ENCODE assay signal across 6 cellular contexts in the genomic region with DNA sequence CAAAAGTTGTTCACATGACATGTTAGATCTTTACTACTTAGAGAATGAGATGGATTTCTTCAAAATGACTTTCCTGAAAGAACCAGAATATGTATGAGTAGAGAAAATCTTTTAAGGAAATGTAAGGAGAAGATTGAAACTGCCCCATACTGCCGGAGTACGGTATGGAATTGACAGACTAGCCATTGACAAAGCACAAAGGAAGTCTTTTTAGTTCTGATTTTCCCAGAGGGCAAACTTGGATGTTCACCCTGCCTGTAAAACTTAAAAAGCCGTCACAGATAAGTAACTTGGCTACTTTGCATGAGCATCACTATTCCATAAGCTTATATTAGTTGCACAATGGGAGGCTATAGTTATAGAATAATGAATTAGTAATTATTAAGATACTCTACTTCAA.
"Had no signal": no experiment of that assay in that cellular context is flagged by ENCODE, and none has a peak within 500 bp of the region (broad histone marks: within the 10 kb centered on the region; RNA-seq: fewer than 3 reads in every experiment).

No MANE protein-coding gene starts in this region.

- H3K4me1 Mint-ChIP-seq: IgD-negative memory B cell had no signal

- H3K27ac Mint-ChIP-seq: IgD-negative memory B cell had no signal

- H3K36me3 Mint-ChIP-seq: IgD-negative memory B cell had no signal

- ATAC-seq: HepG2, K562 had no signal

- H3K27me3 Mint-ChIP-seq: IgD-negative memory B cell had no signal

- DNase-seq: IMR-90, Karpas-422, KG1 had no signal

- H3K4me3 Mint-ChIP-seq: IgD-negative memory B cell had no signal
